In genomic region chr17:78128616-78129384, GRCh38 we compare ENCODE assay signal across 8 cellular contexts. TPM values are rescaled to one million over a fixed set of nuclear protein-coding genes. Genes with fewer than 3 reads are reported as not detected.
DNase-seq lines count a peak whose midpoint lies in the region; ATAC-seq and TF ChIP-seq lines count a peak whose summit lies in the region.

TSS of gene TMC6 (minus strand) at chr17:78128755. CDS start at chr17:78126832, 1,923 bp downstream.

- TF ChIP-seq CTCF in HL-60 (IDR thresholded peaks at IDR 0.05; ENCODE audit: insufficient read depth, low read length) (no peak), neutrophil (IDR thresholded peaks at IDR 0.05) (peak; percentile 12)

- H3K27me3 ChIP-seq in HL-60 (ENCODE audit: insufficient read depth, poor library complexity, severe bottlenecking) (no peaks in the 10 kb centered on the region), neutrophil (no peaks in the 10 kb centered on the region), aorta (ENCODE audit: control insufficient read depth in 1 of 2, insufficient read depth in 2 of 2, low read length in 1 of 2) (no peaks in the 10 kb centered on the region)

- intact Hi-C loops in aorta (cut with DNase I) = no loop called here

- peak within 1 kb of the TSS; percentile 93 for H3K27ac ChIP-seq in HL-60 (replicated peaks)
- peak within 1 kb of the TSS; percentile 98 for H3K27ac ChIP-seq in neutrophil
- no peak within 1 kb of the TSS for H3K27ac ChIP-seq in aorta (ENCODE audit: low read depth in 1 of 2, low read length in 2 of 2)

- H3K9me3 ChIP-seq in neutrophil (no peaks in the 10 kb centered on the region), aorta (ENCODE audit: control insufficient read depth, low read length) (no peaks in the 10 kb centered on the region)

- 14 to 15% methylated on average over 34 to 47 of the region's 47 CpGs for WGBS in aorta, 2 donors

- ATAC-seq in aorta (ENCODE audit: low FRiP score) (no peak), HG03095 (IDR thresholded peaks at IDR 0.05; ENCODE audit: unreplicated experiment) (no peak)

- H3K36me3 ChIP-seq in neutrophil = peaks cover 38% of the 10 kb centered on the region
- H3K36me3 ChIP-seq in aorta (ENCODE audit: control insufficient read depth in 1 of 2, insufficient read depth in 2 of 2, low read length in 1 of 2) = no peaks in the 10 kb centered on the region

- H3K4me3 ChIP-seq in HL-60 (replicated peaks; ENCODE audit: insufficient read depth, low read length) (peak within 1 kb of the TSS; percentile 95), neutrophil (ENCODE audit: low read depth in 1 of 2, low read length in 1 of 2) (peak within 1 kb of the TSS; percentile 80 to 87), aorta (ENCODE audit: low read length in 2 of 2) (peak within 1 kb of the TSS in 1 of 2 donors; percentile 2)

- H3K4me1 ChIP-seq in neutrophil (ENCODE audit: control insufficient read depth in 1 of 2, insufficient read depth in 1 of 2, low read depth in 1 of 2, low read length in 1 of 2) = peaks cover 87 to 92% of the 10 kb centered on the region in 2 experiments
- no peaks in the 10 kb centered on the region for H3K4me1 ChIP-seq in aorta (ENCODE audit: control insufficient read depth in 1 of 2, insufficient read depth in 2 of 2, low read length in 2 of 2)

- DNase-seq in DMS79 (lab: John Stamatoyannopoulos, UW) (peak; percentile 43), HL-60 (ENCODE audit: low read depth in 1 of 2, low spot score in 1 of 2) (peak; percentile 76), RKO (ENCODE audit: low spot score) (peak; percentile 65), activated gamma-delta T cell treated with Interleukin-2 at 50 U/mL for 16 hours (peak; percentile 79), glomerular endothelial cell (ENCODE audit: extremely low read depth, low read depth, low spot score) (no peak), aorta (peak; percentile 48 to 79)

RNA-seq across cellular contexts. Expression of gene TMC6, which starts in this region (rescaled TPM):
- 40.7 and 82.6 TPM in 2 replicates for total RNA-seq in glomerular endothelial cell
- 10 to 100 TPM; 33.7 to 63.2 TPM for total RNA-seq in aorta
- 1 to 10 TPM; 5.5 to 9.1 TPM for polyA plus RNA-seq in aorta

Comparison
In these comparisons a context has a peak if more than half of its experiments do, and no peak if none do; other contexts are left out.
1. H3K27ac ChIP-seq: peak in HL-60 (single experiment) and neutrophil (single experiment); none in aorta (0 of 2).